10 cellular contexts compared by ENCODE assay signal in the genomic region with DNA sequence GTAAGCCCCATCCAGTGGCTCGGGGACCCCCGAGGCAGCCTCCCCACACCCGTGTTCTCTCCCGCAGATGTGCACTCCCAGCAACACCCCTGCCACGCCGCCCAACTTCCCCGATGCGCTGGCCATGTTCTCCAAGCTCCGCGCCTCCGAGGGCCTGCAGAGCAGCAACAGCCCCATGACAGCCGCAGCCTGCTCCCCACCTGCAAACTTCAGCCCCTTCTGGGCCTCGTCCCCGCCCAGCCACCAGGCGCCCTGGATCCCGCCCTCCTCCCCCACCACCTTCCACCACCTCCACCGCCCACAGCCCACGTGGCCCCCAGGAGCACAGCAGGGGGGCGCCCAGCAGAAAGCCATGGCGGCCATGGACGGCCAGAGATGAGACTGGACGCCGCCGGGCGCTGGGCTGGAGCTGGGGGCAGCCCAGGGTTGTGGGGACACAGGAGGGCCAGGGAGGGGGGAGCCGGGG. TPM values are rescaled to one million over a fixed set of nuclear protein-coding genes. Genes with fewer than 3 reads are reported as not detected.
DNase-seq lines count a peak whose midpoint lies in the region; ATAC-seq and TF ChIP-seq lines count a peak whose summit lies in the region.
"Had no signal": no experiment of that assay in that cellular context is flagged by ENCODE, and none has a peak within 500 bp of the region (broad histone marks: within the 10 kb centered on the region; RNA-seq: fewer than 3 reads in every experiment).

No MANE protein-coding gene starts in this region.

- H3F3A ChIP-seq in SU-DHL-6 (ENCODE audit: insufficient read depth): peaks cover 70% of the 10 kb centered on the region

- WGBS in heart right ventricle, 2 donors: 89 to 90% methylated on average over 26 of the region's 26 CpGs
- WGBS in tibial nerve, 2 donors: 79 to 80% methylated on average over 25 to 26 of the region's 26 CpGs

- H3K27ac Mint-ChIP-seq in effector memory CD8-positive, alpha-beta T cell: peak overlapping the region; percentile 95 to 96

- H3K36me3 Mint-ChIP-seq in effector memory CD8-positive, alpha-beta T cell (ENCODE audit: insufficient read depth): peaks cover 87% of the 10 kb centered on the region

- H3K4me3 ChIP-seq in heart right ventricle (no peak overlapping the region), SU-DHL-6 (ENCODE audit: insufficient read depth, low read length, poor library complexity, severe bottlenecking) (peak overlapping the region; percentile 38), tibial nerve (no peak overlapping the region)
- H3K4me3 ChIP-seq: breast epithelium had no signal

- H3K79me2 ChIP-seq in SU-DHL-6 (ENCODE audit: insufficient read depth, low read length): peaks cover 25% of the 10 kb centered on the region

- no peak overlapping the region for H2AFZ ChIP-seq in SU-DHL-6 (ENCODE audit: low read depth, low read length, severe bottlenecking)

- no peaks in the 10 kb centered on the region for H3K27me3 ChIP-seq in heart right ventricle
- H3K27me3 ChIP-seq in SU-DHL-6 (ENCODE audit: low read length): no peaks in the 10 kb centered on the region
- no peaks in the 10 kb centered on the region for H3K27me3 ChIP-seq in tibial nerve
- H3K27me3 ChIP-seq: breast epithelium had no signal

- no peak for TF ChIP-seq POLR2A in tibial nerve (IDR thresholded peaks at IDR 0.05)

- peaks cover 0 to 38% (median 0%) of the 10 kb centered on the region in 9 donors for H3K36me3 ChIP-seq in heart right ventricle
- no peaks in the 10 kb centered on the region for H3K36me3 ChIP-seq in SU-DHL-6 (ENCODE audit: low read length)
- peaks cover 0 to 23% (median 0%) of the 10 kb centered on the region in 3 donors for H3K36me3 ChIP-seq in tibial nerve
- H3K36me3 ChIP-seq: breast epithelium had no signal

- H3K4me3 Mint-ChIP-seq in effector memory CD8-positive, alpha-beta T cell: peak overlapping the region; percentile 87 to 91

- TF ChIP-seq CTCF in heart right ventricle (IDR thresholded peaks at IDR 0.05) (no peak), SU-DHL-6 (IDR thresholded peaks at IDR 0.05; ENCODE audit: insufficient read depth, low read length, poor library complexity, severe bottlenecking) (no peak), tibial nerve (IDR thresholded peaks at IDR 0.05) (no peak)

- H3K4me1 Mint-ChIP-seq in effector memory CD8-positive, alpha-beta T cell (ENCODE audit: low read depth in 2 of 2): peaks cover 48 to 59% of the 10 kb centered on the region in 2 donors

- peak overlapping the region; percentile 96 for H3K4me2 ChIP-seq in SU-DHL-6 (ENCODE audit: low read depth, low read length, poor library complexity, severe bottlenecking)

- no peaks in the 10 kb centered on the region for H3K9me2 ChIP-seq in SU-DHL-6 (replicated peaks; ENCODE audit: insufficient read depth, low read length)

- DNase-seq in heart right ventricle (no peak), left cardiac atrium (no peak), tibial nerve (ENCODE audit: low spot score in 2 of 2) (no peak), NK-92 (lab: John Stamatoyannopoulos, UW; ENCODE audit: unreplicated experiment) (no peak)
- no peak for DNase-seq in effector memory CD8-positive, alpha-beta T cell
- DNase-seq: AML-193 had no signal

- H3K4me1 ChIP-seq in heart right ventricle (peaks cover 36 to 75% (median 66%) of the 10 kb centered on the region in 9 donors), tibial nerve (peaks cover 2 to 81% (median 59%) of the 10 kb centered on the region in 4 donors)

- intact Hi-C loops in heart right ventricle (cut with DNase I) (loop anchor here in 1 of 10 donors (10.0 kb wide), 1 partner anchor 255 kb away; no protein-coding TSS in a partner anchor), left cardiac atrium (cut with DNase I) (loop anchor here in 1 of 2 donors (10.0 kb wide), 1 partner anchor 85 kb away; no protein-coding TSS in a partner anchor)

- H3K9me3 ChIP-seq in heart right ventricle (no peaks in the 10 kb centered on the region), SU-DHL-6 (ENCODE audit: insufficient read depth, low read length) (no peaks in the 10 kb centered on the region), tibial nerve (no peaks in the 10 kb centered on the region)
- H3K9me3 ChIP-seq: breast epithelium had no signal

- H3K27me3 Mint-ChIP-seq in effector memory CD8-positive, alpha-beta T cell: no peaks in the 10 kb centered on the region

- H3K9me3 Mint-ChIP-seq in effector memory CD8-positive, alpha-beta T cell: no peaks in the 10 kb centered on the region

- peak overlapping the region in 7 of 10 donors; percentile 90 to 98 (median 96) for H3K27ac ChIP-seq in heart right ventricle
- H3K27ac ChIP-seq in SU-DHL-6 (ENCODE audit: low read depth, low read length): peak overlapping the region; percentile 98
- H3K27ac ChIP-seq in tibial nerve: peak overlapping the region in 3 of 4 donors; percentile 58 to 97 (median 94)

- TF ChIP-seq EP300 in tibial nerve (IDR thresholded peaks at IDR 0.05): no peak

- H4K20me1 ChIP-seq in SU-DHL-6 (ENCODE audit: low read depth, low read length): no peaks in the 10 kb centered on the region

- H3K9ac ChIP-seq in SU-DHL-6 (ENCODE audit: low read length): peak overlapping the region; percentile 79

- no peak for ATAC-seq in heart right ventricle
- no peak for ATAC-seq in left cardiac atrium
- no peak for ATAC-seq in effector memory CD8-positive, alpha-beta T cell (replicated peaks)
- ATAC-seq in GM18858 (IDR thresholded peaks at IDR 0.05; ENCODE audit: unreplicated experiment): no peak
- no peak for ATAC-seq in HG03520 (IDR thresholded peaks at IDR 0.05; ENCODE audit: unreplicated experiment)

RNA-seq across cellular contexts. Expression of a gene that starts 5.0 kb away (rescaled TPM):
- total RNA-seq in heart right ventricle (10 to 100 TPM; 22.2 to 50.7 (median 27.6) TPM), left cardiac atrium (10 to 100 TPM; 21.3 to 30.8 TPM), tibial nerve (10 to 100 TPM; 12.7 to 26.9 (median 20.4) TPM)
- 10 to 100 TPM; 13.3 to 20.6 TPM for polyA plus RNA-seq in heart right ventricle

RNA-seq across cellular contexts. Expression of a gene that starts 29.9 kb away (rescaled TPM):
- total RNA-seq in heart right ventricle: 10 to 100 TPM in 2 of 10 donors, 1 to 10 TPM in 8; 1.3 to 18.8 (median 3.4) TPM
- polyA plus RNA-seq in heart right ventricle: 1 to 10 TPM; 2.2 to 6.9 TPM
- 10 to 100 TPM; 11.1 to 19.9 TPM for total RNA-seq in left cardiac atrium
- total RNA-seq in tibial nerve: 10 to 100 TPM; 11.1 to 18.9 (median 15.2) TPM

RNA-seq across cellular contexts. Expression of a gene that starts 37.9 kb away (rescaled TPM):
- 1 to 10 TPM in 9 of 10 donors, under 1 TPM in 1; 0.98 to 2.7 (median 1.6) TPM for total RNA-seq in heart right ventricle
- 1 to 10 TPM; 2.6 to 8.9 TPM for polyA plus RNA-seq in heart right ventricle
- 1 to 10 TPM; 1.9 to 3.9 TPM for total RNA-seq in left cardiac atrium
- 1 to 10 TPM; 2.0 to 8.4 (median 5.2) TPM for total RNA-seq in tibial nerve
